Comparison of ENCODE assay signal across 1 cellular context in genomic region chr11:35632301-35632700, GRCh38.
A peak's percentile ranks its signal among the peaks of the same experiment; 100 is the strongest.
TF ChIP-seq lines count a peak whose summit lies in the region.

No MANE protein-coding gene starts in this region.

TF ChIP-seq in HEK293, 187 proteins besides CTCF, POLR2A, EP300 and RAD21 (continued from another document and continues in another):
- TF ChIP-seq ZBTB49 (tag by site-specific recombination; IDR thresholded peaks at IDR 0.05; ENCODE audit: low read depth) (no peak), ZNF707 (tag by site-specific recombination; IDR thresholded peaks at IDR 0.05) (no peak), TCF7L2 (IDR thresholded peaks at IDR 0.05; ENCODE audit: borderline replicate concordance, low read depth, low read length) (peak; percentile 36; the same call in 1 of the 2 replicates), ZBTB7A (tag by site-specific recombination; IDR thresholded peaks at IDR 0.05; ENCODE audit: low read depth) (no peak), FEZF1 (tag by site-specific recombination; IDR thresholded peaks at IDR 0.05) (peak; percentile 87), SP2 (tag by site-specific recombination; IDR thresholded peaks at IDR 0.05) (peak; percentile 20; the same call in 1 of the 2 replicates), TRIM28 (IDR thresholded peaks at IDR 0.05; ENCODE audit: borderline replicate concordance, low read length) (peak; percentile 40; the same call in 1 of the 2 replicates), ZNF169 (tag by site-specific recombination; IDR thresholded peaks at IDR 0.05) (no peak), ZNF560 (tag by site-specific recombination; IDR thresholded peaks at IDR 0.05; ENCODE audit: borderline replicate concordance) (no peak), ZNF10 (tag by site-specific recombination; IDR thresholded peaks at IDR 0.05) (0 out of 2 replicates have a peak, but pooled peaks have one; percentile 54), REPIN1 (tag by site-specific recombination; IDR thresholded peaks at IDR 0.05; ENCODE audit: low read depth) (no peak), ELK4 (IDR thresholded peaks at IDR 0.05; ENCODE audit: borderline replicate concordance, low read depth, low read length) (no peak), SCRT2 (tag by site-specific recombination; IDR thresholded peaks at IDR 0.05) (no peak), ZIC2 (tag by site-specific recombination; IDR thresholded peaks at IDR 0.05) (no peak), ZBTB48 (tag by site-specific recombination; IDR thresholded peaks at IDR 0.05) (0 out of 2 replicates have a peak, but pooled peaks have one; percentile 21), ZBTB1 (tag by site-specific recombination; IDR thresholded peaks at IDR 0.05) (no peak), HIC1 (tag by site-specific recombination; IDR thresholded peaks at IDR 0.05) (peak; percentile 66; the same call in 1 of the 2 replicates), ZNF274 (IDR thresholded peaks at IDR 0.05; ENCODE audit: low read length) (no peak), ZNF274 (tag by site-specific recombination; IDR thresholded peaks at IDR 0.05; ENCODE audit: borderline replicate concordance) (no peak), ZBTB20 (tag by site-specific recombination; IDR thresholded peaks at IDR 0.05) (no peak), ATF2 (tag by site-specific recombination; IDR thresholded peaks at IDR 0.05; ENCODE audit: low read depth) (peak; percentile 90), INSM2 (tag by site-specific recombination; IDR thresholded peaks at IDR 0.05) (peak; percentile 88), ZBTB44 (tag by site-specific recombination; IDR thresholded peaks at IDR 0.05) (no peak), ZNF664 (tag by site-specific recombination; IDR thresholded peaks at IDR 0.05) (no peak), ZNF621 (tag by site-specific recombination; IDR thresholded peaks at IDR 0.05) (no peak), ZNF184 (tag by site-specific recombination; IDR thresholded peaks at IDR 0.05) (peak; percentile 37; the same call in 1 of the 2 replicates), ZNF23 (tag by site-specific recombination; IDR thresholded peaks at IDR 0.05; ENCODE audit: borderline replicate concordance) (no peak), ZNF433 (tag by site-specific recombination; IDR thresholded peaks at IDR 0.05; ENCODE audit: low read depth) (no peak), ZNF692 (tag by site-specific recombination; IDR thresholded peaks at IDR 0.05) (peak; percentile 57; the same call in 1 of the 2 replicates), ZNF366 (tag by site-specific recombination; conservative IDR thresholded peaks at IDR 0.05) (peak; percentile 94), SALL2 (tag by site-specific recombination; IDR thresholded peaks at IDR 0.05; ENCODE audit: borderline replicate concordance) (no peak), BCL6B (tag by site-specific recombination; IDR thresholded peaks at IDR 0.05) (no peak), ZNF211 (tag by site-specific recombination; IDR thresholded peaks at IDR 0.05; ENCODE audit: low read depth) (no peak), ZNF394 (tag by site-specific recombination; IDR thresholded peaks at IDR 0.05; ENCODE audit: borderline replicate concordance) (no peak), ZFP69B (tag by site-specific recombination; IDR thresholded peaks at IDR 0.05) (0 out of 2 replicates have a peak, but pooled peaks have one; percentile 25), ZNF518A (tag by site-specific recombination; conservative IDR thresholded peaks at IDR 0.05; ENCODE audit: low read depth) (peak; percentile 34; the same call in 1 of the 2 replicates), ZNF266 (tag by site-specific recombination; IDR thresholded peaks at IDR 0.05; ENCODE audit: low read depth) (no peak), GLI2 (tag by site-specific recombination; IDR thresholded peaks at IDR 0.05; ENCODE audit: borderline replicate concordance, low read depth) (no peak), ZFHX2 (tag by site-specific recombination; conservative IDR thresholded peaks at IDR 0.05) (no peak), BCL11A (tag by site-specific recombination; IDR thresholded peaks at IDR 0.05; ENCODE audit: low read depth) (peak; percentile 66; the same call in 1 of the 2 replicates), KLF16 (tag by site-specific recombination; IDR thresholded peaks at IDR 0.05) (0 out of 2 replicates have a peak, but pooled peaks have one; percentile 20), KLF1 (tag by site-specific recombination; IDR thresholded peaks at IDR 0.05) (no peak), ZNF549 (tag by site-specific recombination; IDR thresholded peaks at IDR 0.05) (no peak)
